ENCODE assay signal across 1 cellular context in genomic region chr11:72085836-72086475, GRCh38.
A peak's percentile ranks its signal among the peaks of the same experiment; 100 is the strongest.
TF ChIP-seq lines count a peak whose summit lies in the region.

No MANE protein-coding gene starts in this region.

TF ChIP-seq in WTC11, 78 proteins besides CTCF, POLR2A, EP300 and RAD21 (continued from another document):
- TF ChIP-seq FOXP4 (CRISPR knock-in tag; IDR thresholded peaks at IDR 0.05) (no peak), IRF2 (CRISPR knock-in tag; IDR thresholded peaks at IDR 0.05; ENCODE audit: borderline replicate concordance, low read depth) (no peak)
- TF ChIP-seq, protein P1, sequence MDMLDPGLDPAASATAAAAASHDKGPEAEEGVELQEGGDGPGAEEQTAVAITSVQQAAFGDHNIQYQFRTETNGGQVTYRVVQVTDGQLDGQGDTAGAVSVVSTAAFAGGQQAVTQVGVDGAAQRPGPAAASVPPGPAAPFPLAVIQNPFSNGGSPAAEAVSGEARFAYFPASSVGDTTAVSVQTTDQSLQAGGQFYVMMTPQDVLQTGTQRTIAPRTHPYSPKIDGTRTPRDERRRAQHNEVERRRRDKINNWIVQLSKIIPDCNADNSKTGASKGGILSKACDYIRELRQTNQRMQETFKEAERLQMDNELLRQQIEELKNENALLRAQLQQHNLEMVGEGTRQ (CRISPR knock-in tag; IDR thresholded peaks at IDR 0.05) = peak; percentile 79
